17 cellular contexts compared by ENCODE assay signal in genomic region chr19:55008189-55008588, GRCh38. TPM values are rescaled to one million over a fixed set of nuclear protein-coding genes. Genes with fewer than 3 reads are reported as not detected.
A peak's percentile ranks its signal among the peaks of the same experiment; 100 is the strongest.
DNase-seq lines count a peak whose midpoint lies in the region; ATAC-seq and TF ChIP-seq lines count a peak whose summit lies in the region.
"Not testable (repeated sequence)": the region's sequence is repeated elsewhere in the genome, so short reads cannot be mapped to it uniquely, and the experiment has no call there.
"Had no signal": no experiment of that assay in that cellular context is flagged by ENCODE, and none has a peak within 500 bp of the region (broad histone marks: within the 10 kb centered on the region; RNA-seq: fewer than 3 reads in every experiment).

No MANE protein-coding gene starts in this region.

- H3K4me1 ChIP-seq in ES-I3 (ENCODE audit: insufficient read depth, low read length); PC-9 (replicated peaks; ENCODE audit: insufficient read depth); iPS-15b (ENCODE audit: control insufficient read depth, insufficient read depth, low read length): not testable (repeated sequence)

- not testable (repeated sequence) for BruUV-seq in PC-9 (replicated peaks; lab: Mats Ljungman, UMichigan)

- H3K9me3 ChIP-seq in ES-I3 (ENCODE audit: control insufficient read depth, insufficient read depth, low read length); PC-9 (ENCODE audit: insufficient read depth, low read depth); iPS-15b (ENCODE audit: control insufficient read depth, insufficient read depth, low read length): not testable (repeated sequence)

- H3K9me2 ChIP-seq in PC-9 (ENCODE audit: insufficient read depth): not testable (repeated sequence)

- peaks cover 15% of the 10 kb centered on the region for H3K9me3 Mint-ChIP-seq in activated CD8-positive, alpha-beta T cell treated with anti-CD3 and anti-CD28 coated beads, Interleukin-2, amount 10 ng/mL, durations not matched to agents 7 days and 5 days (ENCODE audit: insufficient read depth)
- peaks cover 8 to 26% (median 10%) of the 10 kb centered on the region in 5 experiments for H3K9me3 Mint-ChIP-seq in brain
- not testable (repeated sequence) for H3K9me3 Mint-ChIP-seq in mesothelial cell of epicardium
- H3K9me3 Mint-ChIP-seq in stimulated activated naive CD8-positive, alpha-beta T cell treated with anti-CD3 and anti-CD28 coated beads, Interleukin-15, amount 100 ng/mL, for 72 hours: peaks cover 53 to 71% of the 10 kb centered on the region in 2 donors

- TF ChIP-seq CTCF in PC-9 (conservative IDR thresholded peaks at IDR 0.05); brain (conservative IDR thresholded peaks at IDR 0.05); mesothelial cell of epicardium (IDR thresholded peaks at IDR 0.05; ENCODE audit: unreplicated experiment): not testable (repeated sequence)

- H3K4me3 ChIP-seq in PC-9 (peak overlapping the region; percentile 71; the same call in 1 of the 2 replicates), iPS-15b (ENCODE audit: low read depth, low read length) (peak overlapping the region; percentile 83)

- not testable (repeated sequence) for H2AFZ ChIP-seq in PC-9

- peaks cover 19% of the 10 kb centered on the region for H3K79me2 ChIP-seq in PC-9 (ENCODE audit: low read depth)

- peak overlapping the region; percentile 17 for H3K27ac Mint-ChIP-seq in activated CD8-positive, alpha-beta T cell treated with anti-CD3 and anti-CD28 coated beads, Interleukin-2, amount 10 ng/mL, durations not matched to agents 7 days and 5 days
- H3K27ac Mint-ChIP-seq in brain: peak overlapping the region in 2 of 5 experiments; percentile 26 to 60
- H3K27ac Mint-ChIP-seq in mesothelial cell of epicardium; stimulated activated naive CD8-positive, alpha-beta T cell treated with anti-CD3 and anti-CD28 coated beads, Interleukin-15, amount 100 ng/mL, for 72 hours: not testable (repeated sequence)

- peak overlapping the region; percentile 3 for H3K4me3 Mint-ChIP-seq in activated CD8-positive, alpha-beta T cell treated with anti-CD3 and anti-CD28 coated beads, Interleukin-2, amount 10 ng/mL, durations not matched to agents 7 days and 5 days
- H3K4me3 Mint-ChIP-seq in brain (peak overlapping the region; percentile 19 to 95 (median 87)), mesothelial cell of epicardium (peak overlapping the region; percentile 91)
- H3K4me3 Mint-ChIP-seq in stimulated activated naive CD8-positive, alpha-beta T cell treated with anti-CD3 and anti-CD28 coated beads, Interleukin-15, amount 100 ng/mL, for 72 hours: peak overlapping the region; percentile 3 to 81

- peaks cover 47% of the 10 kb centered on the region for H3K4me1 Mint-ChIP-seq in activated CD8-positive, alpha-beta T cell treated with anti-CD3 and anti-CD28 coated beads, Interleukin-2, amount 10 ng/mL, durations not matched to agents 7 days and 5 days (ENCODE audit: low read depth)
- H3K4me1 Mint-ChIP-seq in brain: peaks cover 63% of the 10 kb centered on the region
- peaks cover 23% of the 10 kb centered on the region for H3K4me1 Mint-ChIP-seq in mesothelial cell of epicardium
- H3K4me1 Mint-ChIP-seq in stimulated activated naive CD8-positive, alpha-beta T cell treated with anti-CD3 and anti-CD28 coated beads, Interleukin-15, amount 100 ng/mL, for 72 hours: peaks cover 22% of the 10 kb centered on the region

- intact Hi-C loops in PC-9 (cut with micrococcal nuclease; ENCODE audit: unreplicated experiment): not testable (repeated sequence)

- POLR2A ChIA-PET in PC-9 (lab: Charles Lee; ENCODE audit: unreplicated experiment); activated CD8-positive, alpha-beta T cell treated with anti-CD3 and anti-CD28 coated beads, Interleukin-2, amount 10 ng/mL, durations not matched to agents 7 days and 5 days (lab: Charles Lee): not testable (repeated sequence)

- not testable (repeated sequence) for H4K20me1 ChIP-seq in PC-9 (ENCODE audit: insufficient read depth)

- not testable (repeated sequence) for H3K27me3 Mint-ChIP-seq in activated CD8-positive, alpha-beta T cell treated with anti-CD3 and anti-CD28 coated beads, Interleukin-2, amount 10 ng/mL, durations not matched to agents 7 days and 5 days (ENCODE audit: low read depth); stimulated activated naive CD8-positive, alpha-beta T cell treated with anti-CD3 and anti-CD28 coated beads, Interleukin-15, amount 100 ng/mL, for 72 hours
- H3K27me3 Mint-ChIP-seq in brain: peaks cover 18% of the 10 kb centered on the region
- H3K27me3 Mint-ChIP-seq in mesothelial cell of epicardium (ENCODE audit: low read depth): peaks cover 80% of the 10 kb centered on the region

- DNase-seq in PC-9; activated CD8-positive, alpha-beta T cell treated with anti-CD3 and anti-CD28 coated beads, Interleukin-2, amount 10 ng/mL, durations not matched to agents 7 days and 5 days; mesothelial cell of epicardium (ENCODE audit: low spot score in 2 of 2, unreplicated experiment in 2 of 2); stimulated activated naive CD8-positive, alpha-beta T cell treated with anti-CD3 and anti-CD28 coated beads, Interleukin-15, amount 100 ng/mL, for 72 hours: not testable (repeated sequence)

- H3K9ac ChIP-seq in ES-I3 (ENCODE audit: low read depth, low read length): peak overlapping the region; percentile 87
- H3K9ac ChIP-seq in iPS-15b (ENCODE audit: low read depth, low read length): not testable (repeated sequence)

- not testable (repeated sequence) for H3K27ac ChIP-seq in PC-9

- H3K36me3 Mint-ChIP-seq in activated CD8-positive, alpha-beta T cell treated with anti-CD3 and anti-CD28 coated beads, Interleukin-2, amount 10 ng/mL, durations not matched to agents 7 days and 5 days (ENCODE audit: low read depth): peaks cover 63% of the 10 kb centered on the region
- H3K36me3 Mint-ChIP-seq in brain (peaks cover 73% of the 10 kb centered on the region), mesothelial cell of epicardium (peaks cover 11% of the 10 kb centered on the region)

- peak overlapping the region; percentile 74 for H3K4me2 ChIP-seq in PC-9

- not testable (repeated sequence) for H3K36me3 ChIP-seq in ES-I3 (ENCODE audit: insufficient read depth, low read length); PC-9 (ENCODE audit: low read depth); iPS-15b (ENCODE audit: control insufficient read depth, insufficient read depth, low read length)

- not testable (repeated sequence) for ATAC-seq in activated CD8-positive, alpha-beta T cell treated with anti-CD3 and anti-CD28 coated beads, Interleukin-2, amount 10 ng/mL, durations not matched to agents 7 days and 5 days; stimulated activated naive CD8-positive, alpha-beta T cell treated with anti-CD3 and anti-CD28 coated beads, Interleukin-15, amount 100 ng/mL, for 72 hours

- peaks cover 24% of the 10 kb centered on the region for H3F3A ChIP-seq in PC-9 (ENCODE audit: insufficient read depth, low read depth)

- H3K27me3 ChIP-seq in PC-9 (ENCODE audit: insufficient read depth, low read depth); iPS-15b (ENCODE audit: control insufficient read depth, insufficient read depth, low read length): not testable (repeated sequence)

- CTCF ChIA-PET in PC-9 (lab: Charles Lee); activated CD8-positive, alpha-beta T cell treated with anti-CD3 and anti-CD28 coated beads, Interleukin-2, amount 10 ng/mL, durations not matched to agents 7 days and 5 days (lab: Charles Lee): not testable (repeated sequence)

RNA-seq across cellular contexts. Expression of gene GP6, which starts 29.9 kb away (rescaled TPM):
- total RNA-seq in PC-9 (2021): 0.76 and 1.3 TPM in 2 replicates
- total RNA-seq in activated CD8-positive, alpha-beta T cell treated with anti-CD3 and anti-CD28 coated beads, Interleukin-2, amount 10 ng/mL, durations not matched to agents 7 days and 5 days: under 1 TPM; 0.39 to 0.58 TPM
- not detected for polyA plus RNA-seq in brain (ENCODE audit: insufficient read depth, low read depth, low replicate concordance)
- 0.78 to 1.4 TPM (median 1.4 TPM) in 3 replicates for total RNA-seq in mesothelial cell of epicardium
- total RNA-seq: GM12878, GM23248, HFFc6, IMR-90, RPMI7951 had no signal
- polyA plus RNA-seq: AG04450; CD4-positive, alpha-beta memory T cell; GM12878; GM23248 had no signal

RNA-seq across cellular contexts. Expression of gene NLRP2, which starts 42.0 kb away (rescaled TPM):
- 117 and 153 TPM in 2 replicates for total RNA-seq in PC-9 (2021)
- total RNA-seq in activated CD8-positive, alpha-beta T cell treated with anti-CD3 and anti-CD28 coated beads, Interleukin-2, amount 10 ng/mL, durations not matched to agents 7 days and 5 days: 10 to 100 TPM; 22.8 to 26.8 TPM
- 10.2 TPM for polyA plus RNA-seq in brain (ENCODE audit: insufficient read depth, low read depth, low replicate concordance)
- total RNA-seq in mesothelial cell of epicardium: 54.1 to 56.8 TPM (median 56.2 TPM) in 3 replicates
- total RNA-seq: GM23248, HT1080, IMR-90, PC-3, SJCRH30 had no signal
- polyA plus RNA-seq: GM23248, IMR-90 had no signal

RNA-seq across cellular contexts. Expression of gene RDH13, which starts 54.8 kb away (rescaled TPM):
- 39.8 and 42.1 TPM in 2 replicates for total RNA-seq in PC-9 (2021)
- total RNA-seq in activated CD8-positive, alpha-beta T cell treated with anti-CD3 and anti-CD28 coated beads, Interleukin-2, amount 10 ng/mL, durations not matched to agents 7 days and 5 days: 10 to 100 TPM; 30.9 to 33.1 TPM
- polyA plus RNA-seq in brain (ENCODE audit: insufficient read depth, low read depth, low replicate concordance): 4.8 TPM
- total RNA-seq in mesothelial cell of epicardium: 81.0 to 88.6 TPM (median 85.7 TPM) in 3 replicates

Comparison
In these comparisons a context has a peak if more than half of its experiments do, and no peak if none do; other contexts are left out.
1. H3K4me3 Mint-ChIP-seq: peak in every context shown above with its lines; median percentile 91 in mesothelial cell of epicardium; 87 in brain; 42 in stimulated activated naive CD8-positive, alpha-beta T cell treated with anti-CD3 and anti-CD28 coated beads, Interleukin-15, amount 100 ng/mL, for 72 hours; 3 in activated CD8-positive, alpha-beta T cell treated with anti-CD3 and anti-CD28 coated beads, Interleukin-2, amount 10 ng/mL, durations not matched to agents 7 days and 5 days.